In genomic region chr6:100300221-100300736, GRCh38 we compare ENCODE assay signal across 12 cellular contexts.
DNase-seq lines count a peak whose midpoint lies in the region; ATAC-seq and TF ChIP-seq lines count a peak whose summit lies in the region.
"Had no signal": no experiment of that assay in that cellular context is flagged by ENCODE, and none has a peak within 500 bp of the region (broad histone marks: within the 10 kb centered on the region; RNA-seq: fewer than 3 reads in every experiment).

No MANE protein-coding gene starts in this region.

- TF ChIP-seq CTCF in choroid plexus epithelial cell (conservative IDR thresholded peaks at IDR 0.05; ENCODE audit: low read depth, low read length) (no peak), lower lobe of right lung (IDR thresholded peaks at IDR 0.05) (no peak)

- H2BK15ac ChIP-seq in mesenchymal stem cell (ENCODE audit: low read depth, poor library complexity, severe bottlenecking) = no peak overlapping the region

- H3K79me1 ChIP-seq in mesenchymal stem cell (replicated peaks; ENCODE audit: low read length, poor library complexity, severe bottlenecking) = no peaks in the 10 kb centered on the region

- 42% methylated on average over 3 of the region's 3 CpGs for WGBS in mesenchymal stem cell

- no peak overlapping the region for H3K4me2 ChIP-seq in mesenchymal stem cell (ENCODE audit: low read length, poor library complexity, severe bottlenecking)

- peak overlapping the region in 1 of 2 experiments; percentile 24 for H3K18ac ChIP-seq in mesenchymal stem cell (ENCODE audit: low read depth in 1 of 2, low read length in 2 of 2)

- no peak overlapping the region for H3K23ac ChIP-seq in mesenchymal stem cell (ENCODE audit: low read length in 2 of 2)

- no peaks in the 10 kb centered on the region for H3K36me3 ChIP-seq in mesenchymal stem cell (ENCODE audit: control insufficient read depth in 1 of 2, insufficient read depth in 2 of 2, low read depth in 1 of 2, low read length in 2 of 2)
- H3K36me3 ChIP-seq in lower lobe of right lung = no peaks in the 10 kb centered on the region

- no peak overlapping the region for H4K91ac ChIP-seq in mesenchymal stem cell (ENCODE audit: low read length)

- no peak overlapping the region for H3K14ac ChIP-seq in mesenchymal stem cell (ENCODE audit: low read length in 2 of 2)

- H2BK120ac ChIP-seq in mesenchymal stem cell (ENCODE audit: low read depth, low read length) = no peak overlapping the region

- DNase-seq in AG20443 (ENCODE audit: low spot score) = peak; percentile 86
- peak; percentile 100 for DNase-seq in M059J (ENCODE audit: low read depth)
- DNase-seq in choroid plexus epithelial cell (ENCODE audit: low read depth) = peak; percentile 97
- peak; percentile 85 for DNase-seq in mesenchymal stem cell
- DNase-seq in midbrain (lab: John Stamatoyannopoulos, UW) = no peak
- DNase-seq in lower lobe of right lung = no peak
- DNase-seq in activated gamma-delta T cell (lab: John Stamatoyannopoulos, UW) = no peak
- DNase-seq: CD8-positive, alpha-beta memory T cell; NCI-H1092; NCI-H69; posterior cingulate gyrus had no signal

- no peak overlapping the region for H2AFZ ChIP-seq in mesenchymal stem cell (ENCODE audit: low read depth, low read length)

- ATAC-seq in lower lobe of right lung (no peak), GM19467 (IDR thresholded peaks at IDR 0.05; ENCODE audit: unreplicated experiment) (no peak)

- no peak overlapping the region for H4K8ac ChIP-seq in mesenchymal stem cell (ENCODE audit: low read length)

- H3K4me3 ChIP-seq in choroid plexus epithelial cell (ENCODE audit: low read depth, low read length) (no peak overlapping the region), mesenchymal stem cell (ENCODE audit: insufficient read depth in 1 of 2, low read depth in 1 of 2, low read length in 2 of 2) (peak overlapping the region in 1 of 2 experiments; percentile 49), lower lobe of right lung (no peak overlapping the region)

- no peak overlapping the region for H2BK12ac ChIP-seq in mesenchymal stem cell (ENCODE audit: low read length in 2 of 2)

- H2AK5ac ChIP-seq in mesenchymal stem cell (ENCODE audit: low read length, severe bottlenecking) = no peak overlapping the region

- intact Hi-C loops in lower lobe of right lung (cut with DNase I) = no loop called here

- H3K9me3 ChIP-seq in mesenchymal stem cell (ENCODE audit: control insufficient read depth, low read length) (no peaks in the 10 kb centered on the region), lower lobe of right lung (no peaks in the 10 kb centered on the region)

- no peak overlapping the region for H3K4ac ChIP-seq in mesenchymal stem cell (ENCODE audit: low read depth in 1 of 2, low read length in 2 of 2)

- peak overlapping the region; percentile 72 for H3K27ac ChIP-seq in mesenchymal stem cell (ENCODE audit: low read length, poor library complexity, severe bottlenecking)
- no peak overlapping the region for H3K27ac ChIP-seq in lower lobe of right lung

- H3K4me1 ChIP-seq in mesenchymal stem cell (ENCODE audit: control insufficient read depth, insufficient read depth, low read depth, low read length) (no peaks in the 10 kb centered on the region), lower lobe of right lung (no peaks in the 10 kb centered on the region)

- H3K9ac ChIP-seq in mesenchymal stem cell (ENCODE audit: low read length) = peak overlapping the region; percentile 68

- H3K27me3 ChIP-seq in mesenchymal stem cell (ENCODE audit: control insufficient read depth in 1 of 2, insufficient read depth in 1 of 2, low read length in 2 of 2) = no peaks in the 10 kb centered on the region
- no peaks in the 10 kb centered on the region for H3K27me3 ChIP-seq in lower lobe of right lung (ENCODE audit: low read depth)

- H2BK5ac ChIP-seq in mesenchymal stem cell (ENCODE audit: low read depth, low read length, poor library complexity, severe bottlenecking) = peak overlapping the region; percentile 32

Comparison
In these comparisons a context has a peak if more than half of its experiments do, and no peak if none do; other contexts are left out.
1. DNase-seq: peak in AG20443 (single experiment), M059J (single experiment), choroid plexus epithelial cell (single experiment) and mesenchymal stem cell (single experiment); none in midbrain (single experiment), lower lobe of right lung (single experiment) and activated gamma-delta T cell (single experiment).